In genomic region chrX:153931151-153931550, GRCh38 we compare ENCODE assay signal across 19 cellular contexts. TPM values are rescaled to one million over a fixed set of nuclear protein-coding genes. Genes with fewer than 3 reads are reported as not detected.
DNase-seq lines count a peak whose midpoint lies in the region; TF ChIP-seq lines count a peak whose summit lies in the region.
"Had no signal": no experiment of that assay in that cellular context is flagged by ENCODE, and none has a peak within 500 bp of the region (broad histone marks: within the 10 kb centered on the region; RNA-seq: fewer than 3 reads in every experiment).

No MANE protein-coding gene starts in this region.

- H2BK12ac ChIP-seq in mesenchymal stem cell (ENCODE audit: low read length in 2 of 2) = peak overlapping the region in 1 of 2 experiments; percentile 39

- H2BK5ac ChIP-seq in mesenchymal stem cell (ENCODE audit: low read depth, low read length, poor library complexity, severe bottlenecking) = no peak overlapping the region

- H3K9ac ChIP-seq in mesenchymal stem cell (ENCODE audit: low read length) = no peak overlapping the region

- no peak overlapping the region for H2BK15ac ChIP-seq in mesenchymal stem cell (ENCODE audit: low read depth, poor library complexity, severe bottlenecking)

- intact Hi-C loops in activated T-helper 1 cell treated with anti-CD3 and anti-CD28 coated beads, Interleukin-12 subunit alpha, Interleukin-12 subunit beta, Interleukin-2, Interleukin-4 antibody, amounts not matched to agents 30 ng/mL and 10 ng/mL and 1 ng/mL, durations not matched to agents 14 hours and 24 hours and 36 hours (cut with micrococcal nuclease) = no loop called here
- intact Hi-C loops in spleen (cut with DNase I; ENCODE audit: low total_unique reads) = no loop called here
- intact Hi-C loops in transverse colon (cut with DNase I; ENCODE audit: low total_unique reads) = no loop called here

- no peaks in the 10 kb centered on the region for H3K9me3 ChIP-seq in spleen
- H3K9me3 ChIP-seq in transverse colon = no peaks in the 10 kb centered on the region
- H3K9me3 ChIP-seq in mesenchymal stem cell (ENCODE audit: control insufficient read depth, low read length) = no peaks in the 10 kb centered on the region
- H3K9me3 ChIP-seq: ovary, uterus had no signal

- peaks cover 37% of the 10 kb centered on the region for H3K4me1 Mint-ChIP-seq in activated naive CD4-positive, alpha-beta T cell treated with anti-CD3 and anti-CD28 coated beads, Interleukin-2, amount 10 ng/mL, durations not matched to agents 7 days and 5 days
- peaks cover 15% of the 10 kb centered on the region for H3K4me1 Mint-ChIP-seq in activated T-helper 1 cell treated with anti-CD3 and anti-CD28 coated beads, Interleukin-12 subunit alpha, Interleukin-12 subunit beta, Interleukin-2, Interleukin-4 antibody, amounts not matched to agents 30 ng/mL and 10 ng/mL and 1 ng/mL, durations not matched to agents 14 hours and 24 hours and 36 hours (ENCODE audit: low read depth)

- H3K27me3 Mint-ChIP-seq in activated naive CD4-positive, alpha-beta T cell treated with anti-CD3 and anti-CD28 coated beads, Interleukin-2, amount 10 ng/mL, durations not matched to agents 7 days and 5 days = no peaks in the 10 kb centered on the region
- no peaks in the 10 kb centered on the region for H3K27me3 Mint-ChIP-seq in activated T-helper 1 cell treated with anti-CD3 and anti-CD28 coated beads, Interleukin-12 subunit alpha, Interleukin-12 subunit beta, Interleukin-2, Interleukin-4 antibody, amounts not matched to agents 30 ng/mL and 10 ng/mL and 1 ng/mL, durations not matched to agents 14 hours and 24 hours and 36 hours (ENCODE audit: insufficient read depth)

- H3K4me2 ChIP-seq in mesenchymal stem cell (ENCODE audit: low read length, poor library complexity, severe bottlenecking) = no peak overlapping the region

- no peak overlapping the region for H3K18ac ChIP-seq in mesenchymal stem cell (ENCODE audit: low read depth in 1 of 2, low read length in 2 of 2)

- H3K4ac ChIP-seq in mesenchymal stem cell (ENCODE audit: low read depth in 1 of 2, low read length in 2 of 2) = no peak overlapping the region

- no peak overlapping the region for H2AFZ ChIP-seq in mesenchymal stem cell (ENCODE audit: low read depth, low read length)

- H3K27ac ChIP-seq in spleen = peak overlapping the region in 2 of 8 donors; percentile 96 to 99
- H3K27ac ChIP-seq in transverse colon = no peak overlapping the region
- no peak overlapping the region for H3K27ac ChIP-seq in mesenchymal stem cell (ENCODE audit: low read length, poor library complexity, severe bottlenecking)
- H3K27ac ChIP-seq: ovary, uterus had no signal

- no peak overlapping the region for H4K8ac ChIP-seq in mesenchymal stem cell (ENCODE audit: low read length)

- no peak overlapping the region for H2AK5ac ChIP-seq in mesenchymal stem cell (ENCODE audit: low read length, severe bottlenecking)

- no peak for DNase-seq in activated naive CD4-positive, alpha-beta T cell treated with anti-CD3 and anti-CD28 coated beads, Interleukin-2, amount 10 ng/mL, durations not matched to agents 7 days and 5 days
- no peak for DNase-seq in activated naive CD4-positive, alpha-beta T cell treated with Interleukin-2 at 50 U/mL for 16 hours
- no peak for DNase-seq in activated T-helper 1 cell treated with anti-CD3 and anti-CD28 coated beads, Interleukin-12 subunit alpha, Interleukin-12 subunit beta, Interleukin-2, Interleukin-4 antibody, amounts not matched to agents 30 ng/mL and 10 ng/mL and 1 ng/mL, durations not matched to agents 14 hours and 24 hours and 36 hours (ENCODE audit: low spot score)
- DNase-seq in spleen = peak; percentile 75
- no peak for DNase-seq in transverse colon
- no peak for DNase-seq in mesenchymal stem cell
- DNase-seq: amniotic stem cell; COR-L47; foreskin fibroblast; GOT3; NCI-H146; NCI-H226; NK-92 treated with Interleukin-12 subunit alpha and Interleukin-12 subunit beta, amount 100 ng/mL, for 24 hours; T-helper 1 cell; uterus had no signal

- H2BK120ac ChIP-seq in mesenchymal stem cell (ENCODE audit: low read depth, low read length) = no peak overlapping the region

- H3K36me3 ChIP-seq in spleen = peaks cover 0 to 44% (median 11%) of the 10 kb centered on the region in 6 donors
- H3K36me3 ChIP-seq in transverse colon = no peaks in the 10 kb centered on the region
- peaks cover 34 to 37% of the 10 kb centered on the region in 2 experiments for H3K36me3 ChIP-seq in mesenchymal stem cell (ENCODE audit: control insufficient read depth in 1 of 2, insufficient read depth in 2 of 2, low read depth in 1 of 2, low read length in 2 of 2)
- H3K36me3 ChIP-seq: ovary, uterus had no signal

- no peak overlapping the region for H3K4me3 ChIP-seq in spleen
- H3K4me3 ChIP-seq in transverse colon = no peak overlapping the region
- H3K4me3 ChIP-seq in mesenchymal stem cell (ENCODE audit: insufficient read depth in 1 of 2, low read depth in 1 of 2, low read length in 2 of 2) = no peak overlapping the region
- H3K4me3 ChIP-seq: GM12878, ovary, uterus had no signal

- peaks cover 5% of the 10 kb centered on the region for H3K79me1 ChIP-seq in mesenchymal stem cell (replicated peaks; ENCODE audit: low read length, poor library complexity, severe bottlenecking)

- H3K27ac Mint-ChIP-seq in activated naive CD4-positive, alpha-beta T cell treated with anti-CD3 and anti-CD28 coated beads, Interleukin-2, amount 10 ng/mL, durations not matched to agents 7 days and 5 days = peak overlapping the region; percentile 3
- H3K27ac Mint-ChIP-seq in activated T-helper 1 cell treated with anti-CD3 and anti-CD28 coated beads, Interleukin-12 subunit alpha, Interleukin-12 subunit beta, Interleukin-2, Interleukin-4 antibody, amounts not matched to agents 30 ng/mL and 10 ng/mL and 1 ng/mL, durations not matched to agents 14 hours and 24 hours and 36 hours = no peak overlapping the region
- H3K27ac Mint-ChIP-seq: WTC11 had no signal

- TF ChIP-seq POLR2A in spleen (IDR thresholded peaks at IDR 0.05) (no peak), transverse colon (IDR thresholded peaks at IDR 0.05) (no peak)

- in situ Hi-C loops in transverse colon (cut with MboI; ENCODE audit: low pct_ligation_motif_present in 1 of 4, low pct_unique_long_range_greater_than_20kb in 1 of 4, low sequenced_read_pairs in 3 of 4) = loop anchor here in 1 of 4 donors (25.0 kb wide), 2 partner anchors 144 to 969 kb away; partner anchors contain the start of genes IDH3G, SRPK3 and SSR4

- peaks cover 15 to 77% (median 58%) of the 10 kb centered on the region in 6 donors for H3K4me1 ChIP-seq in spleen
- H3K4me1 ChIP-seq in transverse colon = peaks cover 9 to 36% (median 25%) of the 10 kb centered on the region in 4 donors
- H3K4me1 ChIP-seq in mesenchymal stem cell (ENCODE audit: control insufficient read depth, insufficient read depth, low read depth, low read length) = peaks cover 22% of the 10 kb centered on the region

- TF ChIP-seq CTCF in spleen (IDR thresholded peaks at IDR 0.05 in 8 of 11, conservative IDR thresholded peaks at IDR 0.05 in 3 of 11) (no peak), transverse colon (IDR thresholded peaks at IDR 0.05) (no peak)

- 76 to 95% (median 92%) methylated on average over 4 to 8 of the region's 8 CpGs for WGBS in spleen, 5 donors
- 88% methylated on average over 8 of the region's 8 CpGs; no CpG with 5 or more reads in 1 of the 2 donors for WGBS in transverse colon (ENCODE audit: low coverage in 1 of 2), 2 donors
- WGBS in mesenchymal stem cell = 98% methylated on average over 6 of the region's 8 CpGs

- H3K14ac ChIP-seq in mesenchymal stem cell (ENCODE audit: low read length in 2 of 2) = no peak overlapping the region

- no peak overlapping the region for H3K4me3 Mint-ChIP-seq in activated naive CD4-positive, alpha-beta T cell treated with anti-CD3 and anti-CD28 coated beads, Interleukin-2, amount 10 ng/mL, durations not matched to agents 7 days and 5 days
- H3K4me3 Mint-ChIP-seq in activated T-helper 1 cell treated with anti-CD3 and anti-CD28 coated beads, Interleukin-12 subunit alpha, Interleukin-12 subunit beta, Interleukin-2, Interleukin-4 antibody, amounts not matched to agents 30 ng/mL and 10 ng/mL and 1 ng/mL, durations not matched to agents 14 hours and 24 hours and 36 hours = peak overlapping the region; percentile 19
- H3K4me3 Mint-ChIP-seq: WTC11 had no signal

- TF ChIP-seq EP300 in transverse colon (IDR thresholded peaks at IDR 0.05; ENCODE audit: low read depth) = no peak

- H3K9me3 Mint-ChIP-seq in activated naive CD4-positive, alpha-beta T cell treated with anti-CD3 and anti-CD28 coated beads, Interleukin-2, amount 10 ng/mL, durations not matched to agents 7 days and 5 days = no peaks in the 10 kb centered on the region
- H3K9me3 Mint-ChIP-seq in activated T-helper 1 cell treated with anti-CD3 and anti-CD28 coated beads, Interleukin-12 subunit alpha, Interleukin-12 subunit beta, Interleukin-2, Interleukin-4 antibody, amounts not matched to agents 30 ng/mL and 10 ng/mL and 1 ng/mL, durations not matched to agents 14 hours and 24 hours and 36 hours = no peaks in the 10 kb centered on the region
- H3K9me3 Mint-ChIP-seq: WTC11 had no signal

- H4K91ac ChIP-seq in mesenchymal stem cell (ENCODE audit: low read length) = no peak overlapping the region

- H3K27me3 ChIP-seq in spleen (replicated peaks in 1 of 7) = peaks cover 0 to 9% (median 0%) of the 10 kb centered on the region in 7 donors
- no peaks in the 10 kb centered on the region for H3K27me3 ChIP-seq in transverse colon
- peaks cover 0 to 3% of the 10 kb centered on the region in 2 experiments for H3K27me3 ChIP-seq in mesenchymal stem cell (ENCODE audit: control insufficient read depth in 1 of 2, insufficient read depth in 1 of 2, low read length in 2 of 2)
- H3K27me3 ChIP-seq: ovary, uterus had no signal

- CTCF ChIA-PET in activated naive CD4-positive, alpha-beta T cell treated with anti-CD3 and anti-CD28 coated beads, Interleukin-2, amount 10 ng/mL, durations not matched to agents 7 days and 5 days (lab: Charles Lee) = interaction anchor here (14.7 kb wide), 1 partner anchor 17 kb away, joined by 241 read pairs; the partner anchor contains the start of gene RENBP

- no peak overlapping the region for H3K23ac ChIP-seq in mesenchymal stem cell (ENCODE audit: low read length in 2 of 2)

- H3K36me3 Mint-ChIP-seq in activated naive CD4-positive, alpha-beta T cell treated with anti-CD3 and anti-CD28 coated beads, Interleukin-2, amount 10 ng/mL, durations not matched to agents 7 days and 5 days = peaks cover 12% of the 10 kb centered on the region
- peaks cover 7% of the 10 kb centered on the region for H3K36me3 Mint-ChIP-seq in activated T-helper 1 cell treated with anti-CD3 and anti-CD28 coated beads, Interleukin-12 subunit alpha, Interleukin-12 subunit beta, Interleukin-2, Interleukin-4 antibody, amounts not matched to agents 30 ng/mL and 10 ng/mL and 1 ng/mL, durations not matched to agents 14 hours and 24 hours and 36 hours (ENCODE audit: low read depth)

RNA-seq across cellular contexts. Expression of gene NAA10, which starts 3.7 kb away (rescaled TPM):
- 150 and 156 TPM in 2 replicates for total RNA-seq in activated T-helper 1 cell treated with anti-CD3 and anti-CD28 coated beads, Interleukin-12 subunit alpha, Interleukin-12 subunit beta, Interleukin-2, Interleukin-4 antibody, amounts not matched to agents 30 ng/mL and 10 ng/mL and 1 ng/mL, durations not matched to agents 14 hours and 24 hours and 36 hours
- total RNA-seq in spleen (10 to 100 TPM; 56.4 to 89.1 (median 85.5) TPM), transverse colon (10 to 100 TPM; 29.9 to 57.2 (median 47.4) TPM)
- polyA plus RNA-seq in spleen = 100 to 1,000 TPM; 123 to 174 (median 168) TPM
- polyA plus RNA-seq in mesenchymal stem cell (2013, experiment 1 of 2) = 173 TPM
- 171 TPM for polyA plus RNA-seq in mesenchymal stem cell (2013, experiment 2 of 2)

RNA-seq across cellular contexts. Expression of gene ARHGAP4, which starts 5.1 kb away (rescaled TPM):
- 128 TPM in 2 replicates for total RNA-seq in activated T-helper 1 cell treated with anti-CD3 and anti-CD28 coated beads, Interleukin-12 subunit alpha, Interleukin-12 subunit beta, Interleukin-2, Interleukin-4 antibody, amounts not matched to agents 30 ng/mL and 10 ng/mL and 1 ng/mL, durations not matched to agents 14 hours and 24 hours and 36 hours
- 100 to 1,000 TPM; 176 to 317 (median 236) TPM for total RNA-seq in spleen
- 100 to 1,000 TPM; 297 to 713 (median 635) TPM for polyA plus RNA-seq in spleen
- total RNA-seq in transverse colon = 10 to 100 TPM; 44.9 to 52.4 (median 49.9) TPM
- 0.83 TPM for polyA plus RNA-seq in mesenchymal stem cell (2013, experiment 1 of 2)
- polyA plus RNA-seq in mesenchymal stem cell (2013, experiment 2 of 2) = 1.1 TPM

RNA-seq across cellular contexts. Expression of gene RENBP, which starts 13.3 kb away (rescaled TPM):
- total RNA-seq in activated T-helper 1 cell treated with anti-CD3 and anti-CD28 coated beads, Interleukin-12 subunit alpha, Interleukin-12 subunit beta, Interleukin-2, Interleukin-4 antibody, amounts not matched to agents 30 ng/mL and 10 ng/mL and 1 ng/mL, durations not matched to agents 14 hours and 24 hours and 36 hours = 12.8 and 14.0 TPM in 2 replicates
- total RNA-seq in spleen (100 to 1,000 TPM in 1 of 7 donors, 10 to 100 TPM in 6; 42.0 to 105 (median 63.6) TPM), transverse colon (10 to 100 TPM in 1 of 4 donors, 1 to 10 TPM in 2, not detected in 1; 4.6 to 13.1 (median 7.2) TPM)
- polyA plus RNA-seq in spleen = 10 to 100 TPM; 44.3 to 91.3 (median 47.9) TPM
- 20.4 TPM for polyA plus RNA-seq in mesenchymal stem cell (2013, experiment 1 of 2)
- 17.0 TPM for polyA plus RNA-seq in mesenchymal stem cell (2013, experiment 2 of 2)

RNA-seq across cellular contexts. Expression of gene AVPR2, which starts 26.7 kb away (rescaled TPM):
- not detected in 2 replicates for total RNA-seq in activated T-helper 1 cell treated with anti-CD3 and anti-CD28 coated beads, Interleukin-12 subunit alpha, Interleukin-12 subunit beta, Interleukin-2, Interleukin-4 antibody, amounts not matched to agents 30 ng/mL and 10 ng/mL and 1 ng/mL, durations not matched to agents 14 hours and 24 hours and 36 hours
- total RNA-seq in spleen (under 1 TPM in 1 of 7 donors, not detected in 6; 0.52 TPM), transverse colon (10 to 100 TPM in 1 of 4 donors, 1 to 10 TPM in 1, under 1 TPM in 1, not detected in 1; 0.41 to 72.2 (median 9.8) TPM)
- under 1 TPM; 0.22 to 0.77 (median 0.26) TPM for polyA plus RNA-seq in spleen
- polyA plus RNA-seq in mesenchymal stem cell (2013, experiment 1 of 2) = not detected
- polyA plus RNA-seq in mesenchymal stem cell (2013, experiment 2 of 2) = not detected
- total RNA-seq: G401, GM12878 had no signal

RNA-seq across cellular contexts. Expression of gene HCFC1, which starts 40.5 kb away (rescaled TPM):
- total RNA-seq in activated T-helper 1 cell treated with anti-CD3 and anti-CD28 coated beads, Interleukin-12 subunit alpha, Interleukin-12 subunit beta, Interleukin-2, Interleukin-4 antibody, amounts not matched to agents 30 ng/mL and 10 ng/mL and 1 ng/mL, durations not matched to agents 14 hours and 24 hours and 36 hours = 105 and 106 TPM in 2 replicates
- total RNA-seq in spleen (10 to 100 TPM; 50.6 to 86.5 (median 62.1) TPM), transverse colon (10 to 100 TPM; 34.0 to 68.5 (median 49.8) TPM)
- polyA plus RNA-seq in spleen = 10 to 100 TPM in 2 of 3 donors, 1 to 10 TPM in 1; 9.5 to 22.7 (median 11.4) TPM
- polyA plus RNA-seq in mesenchymal stem cell (2013, experiment 1 of 2) = 27.2 TPM
- 23.7 TPM for polyA plus RNA-seq in mesenchymal stem cell (2013, experiment 2 of 2)
